8 cellular contexts compared by ENCODE assay signal in genomic region chr3:32816439-32817194, GRCh38. TPM values are rescaled to one million over a fixed set of nuclear protein-coding genes. Genes with fewer than 3 reads are reported as not detected.
A peak's percentile ranks its signal among the peaks of the same experiment; 100 is the strongest.
DNase-seq lines count a peak whose midpoint lies in the region; ATAC-seq and TF ChIP-seq lines count a peak whose summit lies in the region.

No MANE protein-coding gene starts in this region.

- H3K36me3 ChIP-seq in Caco-2 (ENCODE audit: control insufficient read depth, insufficient read depth, low read length) (peaks cover 4% of the 10 kb centered on the region; the same call in 1 of the 2 replicates), HUES48 (ENCODE audit: control insufficient read depth, insufficient read depth, low read length) (peaks cover 35% of the 10 kb centered on the region)

- peak overlapping the region; percentile 100 for H3K27ac ChIP-seq in HUES48 (ENCODE audit: low read depth, low read length)

- peak overlapping the region; percentile 93 for H3K27ac Mint-ChIP-seq in Caco-2 (ENCODE audit: unreplicated experiment)
- no peak overlapping the region for H3K27ac Mint-ChIP-seq in activated naive CD8-positive, alpha-beta T cell treated with anti-CD3 and anti-CD28 coated beads, Interleukin-2, amount 50 U/mL, for 24 hours

- peak overlapping the region; percentile 97 for H3K9ac ChIP-seq in HUES48 (ENCODE audit: low read depth, low read length)

- H3K4me3 Mint-ChIP-seq in Caco-2 (ENCODE audit: unreplicated experiment): peak overlapping the region; percentile 86
- peak overlapping the region; percentile 67 for H3K4me3 Mint-ChIP-seq in activated naive CD8-positive, alpha-beta T cell treated with anti-CD3 and anti-CD28 coated beads, Interleukin-2, amount 50 U/mL, for 24 hours

- CTCF ChIA-PET in Caco-2 (lab: Charles Lee): no interaction called here

- ATAC-seq in activated naive CD8-positive, alpha-beta T cell treated with anti-CD3 and anti-CD28 coated beads, Interleukin-2, amount 50 U/mL, for 24 hours: no peak
- ATAC-seq in GM21423 (IDR thresholded peaks at IDR 0.05; ENCODE audit: unreplicated experiment): no peak
- ATAC-seq in HG03280 (IDR thresholded peaks at IDR 0.05; ENCODE audit: unreplicated experiment): no peak
- no peak for ATAC-seq in HG03457 (IDR thresholded peaks at IDR 0.05; ENCODE audit: unreplicated experiment)

- H3K27me3 Mint-ChIP-seq in Caco-2 (ENCODE audit: insufficient read depth, unreplicated experiment): no peaks in the 10 kb centered on the region
- H3K27me3 Mint-ChIP-seq in activated naive CD8-positive, alpha-beta T cell treated with anti-CD3 and anti-CD28 coated beads, Interleukin-2, amount 50 U/mL, for 24 hours: peaks cover 64% of the 10 kb centered on the region

- TF ChIP-seq CTCF in Caco-2 (IDR thresholded peaks at IDR 0.05; ENCODE audit: insufficient read depth in 1 of 2, low read depth in 1 of 2, low read length in 1 of 2, severe bottlenecking in 1 of 2, unreplicated experiment in 1 of 2): no peak

- H3K4me1 ChIP-seq in Caco-2 (peaks cover 31% of the 10 kb centered on the region), HUES48 (ENCODE audit: control insufficient read depth, insufficient read depth, low read length) (peaks cover 32% of the 10 kb centered on the region)

- intact Hi-C loops in Caco-2 (cut with micrococcal nuclease; ENCODE audit: unreplicated experiment): loop anchor here (1.0 to 5.0 kb wide), 4 partner anchors 22 to 116 kb away; no protein-coding TSS in a partner anchor

- H3K9me3 ChIP-seq in Caco-2 (no peaks in the 10 kb centered on the region), HUES48 (ENCODE audit: control insufficient read depth, insufficient read depth, low read length) (no peaks in the 10 kb centered on the region)

- H3K4me3 ChIP-seq in Caco-2 (ENCODE audit: low read depth, low read length) (peak overlapping the region; percentile 78), HUES48 (ENCODE audit: low read depth, low read length) (peak overlapping the region; percentile 91)

- H3K4me1 Mint-ChIP-seq in Caco-2 (ENCODE audit: low read depth, unreplicated experiment): peaks cover 15% of the 10 kb centered on the region
- H3K4me1 Mint-ChIP-seq in activated naive CD8-positive, alpha-beta T cell treated with anti-CD3 and anti-CD28 coated beads, Interleukin-2, amount 50 U/mL, for 24 hours: peaks cover 18% of the 10 kb centered on the region

- H3K27me3 ChIP-seq in Caco-2 (replicated peaks; ENCODE audit: control insufficient read depth, insufficient read depth, low read length) (no peaks in the 10 kb centered on the region), HUES48 (ENCODE audit: control insufficient read depth, insufficient read depth, low read length) (no peaks in the 10 kb centered on the region)

- POLR2A ChIA-PET in Caco-2 (lab: Charles Lee): interaction anchor here (0.6 kb wide), 1 partner anchor 25 kb away, joined by 3 read pairs; no protein-coding TSS in a partner anchor

- H3K9me3 Mint-ChIP-seq in Caco-2 (ENCODE audit: unreplicated experiment): no peaks in the 10 kb centered on the region
- H3K9me3 Mint-ChIP-seq in activated naive CD8-positive, alpha-beta T cell treated with anti-CD3 and anti-CD28 coated beads, Interleukin-2, amount 50 U/mL, for 24 hours: no peaks in the 10 kb centered on the region

- BruUV-seq in Caco-2 (replicated peaks; lab: Mats Ljungman, UMichigan): TSS peak; percentile 24

- DNase-seq in Caco-2 (peak; percentile 76 to 91), iPS-NIHi11 (ENCODE audit: low spot score) (peak; percentile 92)
- peak; percentile 24 for DNase-seq in activated naive CD8-positive, alpha-beta T cell treated with anti-CD3 and anti-CD28 coated beads, Interleukin-2, amount 50 U/mL, for 24 hours
- peak; percentile 18 for DNase-seq in stimulated activated CD4-positive, alpha-beta T cell treated with anti-CD3 and anti-CD28 coated beads, Interleukin-4, amount 100 ng/mL, for 1 hour

- peaks cover 52% of the 10 kb centered on the region for H3K36me3 Mint-ChIP-seq in Caco-2 (ENCODE audit: insufficient read depth, unreplicated experiment)
- H3K36me3 Mint-ChIP-seq in activated naive CD8-positive, alpha-beta T cell treated with anti-CD3 and anti-CD28 coated beads, Interleukin-2, amount 50 U/mL, for 24 hours (ENCODE audit: low read depth): no peaks in the 10 kb centered on the region

RNA-seq across cellular contexts. Expression of gene TRIM71, which starts 1.2 kb away (rescaled TPM):
- 67.5 and 68.4 TPM in 2 replicates for total RNA-seq in Caco-2 (2022)

Comparison
In these comparisons a context has a peak if more than half of its experiments do, and no peak if none do; other contexts are left out.
1. DNase-seq: peak in every context shown above with its lines; median percentile 92 in iPS-NIHi11; 84 in Caco-2; 24 in activated naive CD8-positive, alpha-beta T cell treated with anti-CD3 and anti-CD28 coated beads, Interleukin-2, amount 50 U/mL, for 24 hours; 18 in stimulated activated CD4-positive, alpha-beta T cell treated with anti-CD3 and anti-CD28 coated beads, Interleukin-4, amount 100 ng/mL, for 1 hour.